In genomic region chr14:63214417-63215196, GRCh38 we compare ENCODE assay signal across 1 cellular context.
TF ChIP-seq lines count a peak whose summit lies in the region.

No MANE protein-coding gene starts in this region.

TF ChIP-seq in endothelial cell of umbilical vein, 7 proteins besides CTCF, POLR2A, EP300 and RAD21:
- TF ChIP-seq GATA2 (IDR thresholded peaks at IDR 0.05; ENCODE audit: insufficient read depth, insufficient read length, low read depth, low read length) (no peak), EZH2 (IDR thresholded peaks at IDR 0.05; ENCODE audit: borderline replicate concordance, low read depth, low read length, severe bottlenecking) (no peak), POLR2AphosphoS5 (IDR thresholded peaks at IDR 0.05; ENCODE audit: insufficient read depth, low read depth, low read length) (peak; percentile 31), MYC (IDR thresholded peaks at IDR 0.05; ENCODE audit: low read depth, low read length) (no peak), JUN (IDR thresholded peaks at IDR 0.05; ENCODE audit: borderline replicate concordance, insufficient read depth, insufficient read length, low read depth) (peak; percentile 33), MAX (IDR thresholded peaks at IDR 0.05; ENCODE audit: insufficient read depth, insufficient read length) (peak; percentile 1), FOS (IDR thresholded peaks at IDR 0.05; ENCODE audit: borderline replicate concordance, insufficient read depth, low read length) (peak; percentile 45)
